In the genomic region with DNA sequence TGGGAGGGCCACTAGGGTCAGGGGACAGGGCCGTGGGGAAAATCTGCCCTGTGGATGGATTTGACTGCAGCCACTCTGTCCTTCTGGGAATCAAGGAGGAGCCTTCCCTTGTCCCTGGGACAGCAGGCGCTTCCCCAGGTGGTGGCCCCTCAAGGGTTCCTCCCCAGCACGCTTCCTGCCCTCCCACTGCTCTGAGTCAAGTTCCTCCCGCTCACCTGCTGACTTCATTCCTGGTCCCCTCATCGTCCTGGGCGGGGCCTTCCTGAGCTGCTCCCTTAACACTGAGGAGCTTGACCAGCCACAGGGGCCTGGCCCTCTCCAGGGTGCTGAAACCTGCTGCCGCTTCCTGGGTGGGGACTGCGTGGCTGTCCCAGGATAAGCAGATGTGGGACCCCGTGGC, we compare ENCODE assay signal across 1 cellular context.
TF ChIP-seq lines count a peak whose summit lies in the region.

No MANE protein-coding gene starts in this region.

TF ChIP-seq in HCT116, 20 proteins besides CTCF, POLR2A, EP300 and RAD21:
- TF ChIP-seq, protein P1, sequence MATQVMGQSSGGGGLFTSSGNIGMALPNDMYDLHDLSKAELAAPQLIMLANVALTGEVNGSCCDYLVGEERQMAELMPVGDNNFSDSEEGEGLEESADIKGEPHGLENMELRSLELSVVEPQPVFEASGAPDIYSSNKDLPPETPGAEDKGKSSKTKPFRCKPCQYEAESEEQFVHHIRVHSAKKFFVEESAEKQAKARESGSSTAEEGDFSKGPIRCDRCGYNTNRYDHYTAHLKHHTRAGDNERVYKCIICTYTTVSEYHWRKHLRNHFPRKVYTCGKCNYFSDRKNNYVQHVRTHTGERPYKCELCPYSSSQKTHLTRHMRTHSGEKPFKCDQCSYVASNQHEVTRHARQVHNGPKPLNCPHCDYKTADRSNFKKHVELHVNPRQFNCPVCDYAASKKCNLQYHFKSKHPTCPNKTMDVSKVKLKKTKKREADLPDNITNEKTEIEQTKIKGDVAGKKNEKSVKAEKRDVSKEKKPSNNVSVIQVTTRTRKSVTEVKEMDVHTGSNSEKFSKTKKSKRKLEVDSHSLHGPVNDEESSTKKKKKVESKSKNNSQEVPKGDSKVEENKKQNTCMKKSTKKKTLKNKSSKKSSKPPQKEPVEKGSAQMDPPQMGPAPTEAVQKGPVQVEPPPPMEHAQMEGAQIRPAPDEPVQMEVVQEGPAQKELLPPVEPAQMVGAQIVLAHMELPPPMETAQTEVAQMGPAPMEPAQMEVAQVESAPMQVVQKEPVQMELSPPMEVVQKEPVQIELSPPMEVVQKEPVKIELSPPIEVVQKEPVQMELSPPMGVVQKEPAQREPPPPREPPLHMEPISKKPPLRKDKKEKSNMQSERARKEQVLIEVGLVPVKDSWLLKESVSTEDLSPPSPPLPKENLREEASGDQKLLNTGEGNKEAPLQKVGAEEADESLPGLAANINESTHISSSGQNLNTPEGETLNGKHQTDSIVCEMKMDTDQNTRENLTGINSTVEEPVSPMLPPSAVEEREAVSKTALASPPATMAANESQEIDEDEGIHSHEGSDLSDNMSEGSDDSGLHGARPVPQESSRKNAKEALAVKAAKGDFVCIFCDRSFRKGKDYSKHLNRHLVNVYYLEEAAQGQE (IDR thresholded peaks at IDR 0.05; ENCODE audit: low read depth), result peak; percentile 33; the same call in 1 of the 2 replicates
